1 cellular context compared by ENCODE assay signal in the genomic region with DNA sequence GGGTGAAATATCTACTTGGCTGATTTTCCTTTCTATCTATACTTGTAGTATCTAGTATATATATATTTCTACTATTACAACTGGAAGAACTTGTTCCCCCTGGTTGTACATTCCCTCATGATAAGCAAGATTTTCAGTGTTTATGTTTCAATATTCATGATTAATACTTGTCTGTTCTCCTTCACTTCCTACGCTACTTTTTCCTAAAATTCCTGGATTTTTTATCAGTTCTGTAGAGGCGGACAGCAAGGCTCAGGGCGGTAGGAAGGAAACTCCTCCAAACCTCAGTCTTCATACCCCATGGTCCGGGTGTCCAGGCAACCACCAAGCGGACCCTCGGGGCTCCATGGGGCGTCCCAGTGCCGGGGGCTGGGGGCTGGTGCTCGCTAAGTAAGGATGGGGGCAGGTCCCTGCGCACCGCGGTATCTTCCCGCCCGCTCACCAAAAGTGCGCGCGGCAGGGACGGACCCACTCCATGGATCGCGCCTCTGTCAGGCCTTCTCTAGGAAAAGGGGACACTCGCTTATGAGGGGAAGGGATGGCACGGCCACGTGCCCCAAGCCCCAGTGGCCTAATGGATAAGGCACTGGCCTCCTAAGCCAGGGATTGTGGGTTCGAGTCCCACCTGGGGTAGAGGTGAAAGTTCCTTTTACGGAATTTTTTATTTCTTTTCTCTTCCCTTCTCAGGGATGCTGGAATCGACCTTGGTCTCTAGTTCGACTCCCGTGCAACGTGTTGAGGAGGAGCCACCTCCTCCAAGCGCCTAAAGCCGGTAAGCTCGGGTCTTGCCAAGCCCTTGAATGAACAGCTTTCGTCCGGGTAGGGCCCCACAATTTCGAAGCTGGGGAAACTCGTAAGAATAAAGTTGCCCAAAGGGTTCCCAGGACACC.
TF ChIP-seq lines count a peak whose summit lies in the region.

No MANE protein-coding gene starts in this region.

TF ChIP-seq in K562, 482 proteins besides CTCF, POLR2A, EP300 and RAD21 (continued from another document and continues in another):
- TF ChIP-seq, protein P1, sequence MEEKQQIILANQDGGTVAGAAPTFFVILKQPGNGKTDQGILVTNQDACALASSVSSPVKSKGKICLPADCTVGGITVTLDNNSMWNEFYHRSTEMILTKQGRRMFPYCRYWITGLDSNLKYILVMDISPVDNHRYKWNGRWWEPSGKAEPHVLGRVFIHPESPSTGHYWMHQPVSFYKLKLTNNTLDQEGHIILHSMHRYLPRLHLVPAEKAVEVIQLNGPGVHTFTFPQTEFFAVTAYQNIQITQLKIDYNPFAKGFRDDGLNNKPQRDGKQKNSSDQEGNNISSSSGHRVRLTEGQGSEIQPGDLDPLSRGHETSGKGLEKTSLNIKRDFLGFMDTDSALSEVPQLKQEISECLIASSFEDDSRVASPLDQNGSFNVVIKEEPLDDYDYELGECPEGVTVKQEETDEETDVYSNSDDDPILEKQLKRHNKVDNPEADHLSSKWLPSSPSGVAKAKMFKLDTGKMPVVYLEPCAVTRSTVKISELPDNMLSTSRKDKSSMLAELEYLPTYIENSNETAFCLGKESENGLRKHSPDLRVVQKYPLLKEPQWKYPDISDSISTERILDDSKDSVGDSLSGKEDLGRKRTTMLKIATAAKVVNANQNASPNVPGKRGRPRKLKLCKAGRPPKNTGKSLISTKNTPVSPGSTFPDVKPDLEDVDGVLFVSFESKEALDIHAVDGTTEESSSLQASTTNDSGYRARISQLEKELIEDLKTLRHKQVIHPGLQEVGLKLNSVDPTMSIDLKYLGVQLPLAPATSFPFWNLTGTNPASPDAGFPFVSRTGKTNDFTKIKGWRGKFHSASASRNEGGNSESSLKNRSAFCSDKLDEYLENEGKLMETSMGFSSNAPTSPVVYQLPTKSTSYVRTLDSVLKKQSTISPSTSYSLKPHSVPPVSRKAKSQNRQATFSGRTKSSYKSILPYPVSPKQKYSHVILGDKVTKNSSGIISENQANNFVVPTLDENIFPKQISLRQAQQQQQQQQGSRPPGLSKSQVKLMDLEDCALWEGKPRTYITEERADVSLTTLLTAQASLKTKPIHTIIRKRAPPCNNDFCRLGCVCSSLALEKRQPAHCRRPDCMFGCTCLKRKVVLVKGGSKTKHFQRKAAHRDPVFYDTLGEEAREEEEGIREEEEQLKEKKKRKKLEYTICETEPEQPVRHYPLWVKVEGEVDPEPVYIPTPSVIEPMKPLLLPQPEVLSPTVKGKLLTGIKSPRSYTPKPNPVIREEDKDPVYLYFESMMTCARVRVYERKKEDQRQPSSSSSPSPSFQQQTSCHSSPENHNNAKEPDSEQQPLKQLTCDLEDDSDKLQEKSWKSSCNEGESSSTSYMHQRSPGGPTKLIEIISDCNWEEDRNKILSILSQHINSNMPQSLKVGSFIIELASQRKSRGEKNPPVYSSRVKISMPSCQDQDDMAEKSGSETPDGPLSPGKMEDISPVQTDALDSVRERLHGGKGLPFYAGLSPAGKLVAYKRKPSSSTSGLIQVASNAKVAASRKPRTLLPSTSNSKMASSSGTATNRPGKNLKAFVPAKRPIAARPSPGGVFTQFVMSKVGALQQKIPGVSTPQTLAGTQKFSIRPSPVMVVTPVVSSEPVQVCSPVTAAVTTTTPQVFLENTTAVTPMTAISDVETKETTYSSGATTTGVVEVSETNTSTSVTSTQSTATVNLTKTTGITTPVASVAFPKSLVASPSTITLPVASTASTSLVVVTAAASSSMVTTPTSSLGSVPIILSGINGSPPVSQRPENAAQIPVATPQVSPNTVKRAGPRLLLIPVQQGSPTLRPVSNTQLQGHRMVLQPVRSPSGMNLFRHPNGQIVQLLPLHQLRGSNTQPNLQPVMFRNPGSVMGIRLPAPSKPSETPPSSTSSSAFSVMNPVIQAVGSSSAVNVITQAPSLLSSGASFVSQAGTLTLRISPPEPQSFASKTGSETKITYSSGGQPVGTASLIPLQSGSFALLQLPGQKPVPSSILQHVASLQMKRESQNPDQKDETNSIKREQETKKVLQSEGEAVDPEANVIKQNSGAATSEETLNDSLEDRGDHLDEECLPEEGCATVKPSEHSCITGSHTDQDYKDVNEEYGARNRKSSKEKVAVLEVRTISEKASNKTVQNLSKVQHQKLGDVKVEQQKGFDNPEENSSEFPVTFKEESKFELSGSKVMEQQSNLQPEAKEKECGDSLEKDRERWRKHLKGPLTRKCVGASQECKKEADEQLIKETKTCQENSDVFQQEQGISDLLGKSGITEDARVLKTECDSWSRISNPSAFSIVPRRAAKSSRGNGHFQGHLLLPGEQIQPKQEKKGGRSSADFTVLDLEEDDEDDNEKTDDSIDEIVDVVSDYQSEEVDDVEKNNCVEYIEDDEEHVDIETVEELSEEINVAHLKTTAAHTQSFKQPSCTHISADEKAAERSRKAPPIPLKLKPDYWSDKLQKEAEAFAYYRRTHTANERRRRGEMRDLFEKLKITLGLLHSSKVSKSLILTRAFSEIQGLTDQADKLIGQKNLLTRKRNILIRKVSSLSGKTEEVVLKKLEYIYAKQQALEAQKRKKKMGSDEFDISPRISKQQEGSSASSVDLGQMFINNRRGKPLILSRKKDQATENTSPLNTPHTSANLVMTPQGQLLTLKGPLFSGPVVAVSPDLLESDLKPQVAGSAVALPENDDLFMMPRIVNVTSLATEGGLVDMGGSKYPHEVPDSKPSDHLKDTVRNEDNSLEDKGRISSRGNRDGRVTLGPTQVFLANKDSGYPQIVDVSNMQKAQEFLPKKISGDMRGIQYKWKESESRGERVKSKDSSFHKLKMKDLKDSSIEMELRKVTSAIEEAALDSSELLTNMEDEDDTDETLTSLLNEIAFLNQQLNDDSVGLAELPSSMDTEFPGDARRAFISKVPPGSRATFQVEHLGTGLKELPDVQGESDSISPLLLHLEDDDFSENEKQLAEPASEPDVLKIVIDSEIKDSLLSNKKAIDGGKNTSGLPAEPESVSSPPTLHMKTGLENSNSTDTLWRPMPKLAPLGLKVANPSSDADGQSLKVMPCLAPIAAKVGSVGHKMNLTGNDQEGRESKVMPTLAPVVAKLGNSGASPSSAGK (IDR thresholded peaks at IDR 0.05) = peak; percentile 88
- TF ChIP-seq SIN3B (IDR thresholded peaks at IDR 0.05; ENCODE audit: low read depth) (peak; percentile 23; the same call in 1 of the 2 replicates), ZEB2 (IDR thresholded peaks at IDR 0.05) (no peak), BCOR (IDR thresholded peaks at IDR 0.05) (peak; percentile 66), NR1H2 (CRISPR knock-in tag; IDR thresholded peaks at IDR 0.05) (no peak), MYNN (IDR thresholded peaks at IDR 0.05) (0 out of 2 replicates have a peak, but pooled peaks have one; percentile 10), MYNN (CRISPR knock-in tag; IDR thresholded peaks at IDR 0.05) (no peak), ETV1 (tag; conservative IDR thresholded peaks at IDR 0.05; ENCODE audit: low read depth) (0 out of 2 replicates have a peak, but pooled peaks have one; percentile 7), LCOR (CRISPR knock-in tag; IDR thresholded peaks at IDR 0.05) (no peak), ZNF780A (CRISPR knock-in tag; IDR thresholded peaks at IDR 0.05) (no peak), SAFB2 (IDR thresholded peaks at IDR 0.05; ENCODE audit: borderline replicate concordance, low read depth, low read length, severe bottlenecking) (no peak), MAZ (CRISPR knock-in tag; conservative IDR thresholded peaks at IDR 0.05 in 1 of 2, IDR thresholded peaks at IDR 0.05 in 1 of 2) (peak; percentile 27 to 41; a peak in 2 of 4 replicates), NR2C2 (CRISPR knock-in tag; IDR thresholded peaks at IDR 0.05) (peak; percentile 45), NR2C2 (tag; IDR thresholded peaks at IDR 0.05) (peak; percentile 81), ZNF232 (CRISPR knock-in tag; IDR thresholded peaks at IDR 0.05) (no peak), RCOR1 (IDR thresholded peaks at IDR 0.05; ENCODE audit: borderline replicate concordance in 1 of 2, low read depth in 2 of 2, low read length in 2 of 2) (peak; percentile 1 to 70; a peak in 1 of 4 replicates), ZNF57 (CRISPR knock-in tag; IDR thresholded peaks at IDR 0.05) (no peak), BHLHE40 (IDR thresholded peaks at IDR 0.05; ENCODE audit: low read length) (peak; percentile 88), SMARCE1 (IDR thresholded peaks at IDR 0.05) (no peak), KAT2B (IDR thresholded peaks at IDR 0.05; ENCODE audit: low read depth, low read length) (no peak)
- TF ChIP-seq, protein P2, sequence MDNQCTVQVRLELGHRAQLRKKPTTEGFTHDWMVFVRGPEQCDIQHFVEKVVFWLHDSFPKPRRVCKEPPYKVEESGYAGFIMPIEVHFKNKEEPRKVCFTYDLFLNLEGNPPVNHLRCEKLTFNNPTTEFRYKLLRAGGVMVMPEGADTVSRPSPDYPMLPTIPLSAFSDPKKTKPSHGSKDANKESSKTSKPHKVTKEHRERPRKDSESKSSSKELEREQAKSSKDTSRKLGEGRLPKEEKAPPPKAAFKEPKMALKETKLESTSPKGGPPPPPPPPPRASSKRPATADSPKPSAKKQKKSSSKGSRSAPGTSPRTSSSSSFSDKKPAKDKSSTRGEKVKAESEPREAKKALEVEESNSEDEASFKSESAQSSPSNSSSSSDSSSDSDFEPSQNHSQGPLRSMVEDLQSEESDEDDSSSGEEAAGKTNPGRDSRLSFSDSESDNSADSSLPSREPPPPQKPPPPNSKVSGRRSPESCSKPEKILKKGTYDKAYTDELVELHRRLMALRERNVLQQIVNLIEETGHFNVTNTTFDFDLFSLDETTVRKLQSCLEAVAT (IDR thresholded peaks at IDR 0.05) = no peak
- TF ChIP-seq, protein P3, sequence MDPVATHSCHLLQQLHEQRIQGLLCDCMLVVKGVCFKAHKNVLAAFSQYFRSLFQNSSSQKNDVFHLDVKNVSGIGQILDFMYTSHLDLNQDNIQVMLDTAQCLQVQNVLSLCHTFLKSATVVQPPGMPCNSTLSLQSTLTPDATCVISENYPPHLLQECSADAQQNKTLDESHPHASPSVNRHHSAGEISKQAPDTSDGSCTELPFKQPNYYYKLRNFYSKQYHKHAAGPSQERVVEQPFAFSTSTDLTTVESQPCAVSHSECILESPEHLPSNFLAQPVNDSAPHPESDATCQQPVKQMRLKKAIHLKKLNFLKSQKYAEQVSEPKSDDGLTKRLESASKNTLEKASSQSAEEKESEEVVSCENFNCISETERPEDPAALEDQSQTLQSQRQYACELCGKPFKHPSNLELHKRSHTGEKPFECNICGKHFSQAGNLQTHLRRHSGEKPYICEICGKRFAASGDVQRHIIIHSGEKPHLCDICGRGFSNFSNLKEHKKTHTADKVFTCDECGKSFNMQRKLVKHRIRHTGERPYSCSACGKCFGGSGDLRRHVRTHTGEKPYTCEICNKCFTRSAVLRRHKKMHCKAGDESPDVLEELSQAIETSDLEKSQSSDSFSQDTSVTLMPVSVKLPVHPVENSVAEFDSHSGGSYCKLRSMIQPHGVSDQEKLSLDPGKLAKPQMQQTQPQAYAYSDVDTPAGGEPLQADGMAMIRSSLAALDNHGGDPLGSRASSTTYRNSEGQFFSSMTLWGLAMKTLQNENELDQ (CRISPR knock-in tag; IDR thresholded peaks at IDR 0.05; ENCODE audit: borderline replicate concordance) = no peak
- TF ChIP-seq, protein P4, sequence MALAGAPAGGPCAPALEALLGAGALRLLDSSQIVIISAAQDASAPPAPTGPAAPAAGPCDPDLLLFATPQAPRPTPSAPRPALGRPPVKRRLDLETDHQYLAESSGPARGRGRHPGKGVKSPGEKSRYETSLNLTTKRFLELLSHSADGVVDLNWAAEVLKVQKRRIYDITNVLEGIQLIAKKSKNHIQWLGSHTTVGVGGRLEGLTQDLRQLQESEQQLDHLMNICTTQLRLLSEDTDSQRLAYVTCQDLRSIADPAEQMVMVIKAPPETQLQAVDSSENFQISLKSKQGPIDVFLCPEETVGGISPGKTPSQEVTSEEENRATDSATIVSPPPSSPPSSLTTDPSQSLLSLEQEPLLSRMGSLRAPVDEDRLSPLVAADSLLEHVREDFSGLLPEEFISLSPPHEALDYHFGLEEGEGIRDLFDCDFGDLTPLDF (CRISPR knock-in tag; IDR thresholded peaks at IDR 0.05) = peak; percentile 56; the same call in 1 of the 2 replicates
- TF ChIP-seq, protein P5, sequence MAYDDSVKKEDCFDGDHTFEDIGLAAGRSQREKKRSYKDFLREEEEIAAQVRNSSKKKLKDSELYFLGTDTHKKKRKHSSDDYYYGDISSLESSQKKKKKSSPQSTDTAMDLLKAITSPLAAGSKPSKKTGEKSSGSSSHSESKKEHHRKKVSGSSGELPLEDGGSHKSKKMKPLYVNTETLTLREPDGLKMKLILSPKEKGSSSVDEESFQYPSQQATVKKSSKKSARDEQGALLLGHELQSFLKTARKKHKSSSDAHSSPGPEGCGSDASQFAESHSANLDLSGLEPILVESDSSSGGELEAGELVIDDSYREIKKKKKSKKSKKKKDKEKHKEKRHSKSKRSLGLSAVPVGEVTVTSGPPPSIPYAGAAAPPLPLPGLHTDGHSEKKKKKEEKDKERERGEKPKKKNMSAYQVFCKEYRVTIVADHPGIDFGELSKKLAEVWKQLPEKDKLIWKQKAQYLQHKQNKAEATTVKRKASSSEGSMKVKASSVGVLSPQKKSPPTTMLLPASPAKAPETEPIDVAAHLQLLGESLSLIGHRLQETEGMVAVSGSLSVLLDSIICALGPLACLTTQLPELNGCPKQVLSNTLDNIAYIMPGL (CRISPR knock-in tag; IDR thresholded peaks at IDR 0.05) = peak; percentile 96
- TF ChIP-seq, protein P6, sequence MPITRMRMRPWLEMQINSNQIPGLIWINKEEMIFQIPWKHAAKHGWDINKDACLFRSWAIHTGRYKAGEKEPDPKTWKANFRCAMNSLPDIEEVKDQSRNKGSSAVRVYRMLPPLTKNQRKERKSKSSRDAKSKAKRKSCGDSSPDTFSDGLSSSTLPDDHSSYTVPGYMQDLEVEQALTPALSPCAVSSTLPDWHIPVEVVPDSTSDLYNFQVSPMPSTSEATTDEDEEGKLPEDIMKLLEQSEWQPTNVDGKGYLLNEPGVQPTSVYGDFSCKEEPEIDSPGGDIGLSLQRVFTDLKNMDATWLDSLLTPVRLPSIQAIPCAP (CRISPR knock-in tag; IDR thresholded peaks at IDR 0.05; ENCODE audit: borderline replicate concordance) = peak; percentile 38; the same call in 1 of the 2 replicates
- TF ChIP-seq, protein P7, sequence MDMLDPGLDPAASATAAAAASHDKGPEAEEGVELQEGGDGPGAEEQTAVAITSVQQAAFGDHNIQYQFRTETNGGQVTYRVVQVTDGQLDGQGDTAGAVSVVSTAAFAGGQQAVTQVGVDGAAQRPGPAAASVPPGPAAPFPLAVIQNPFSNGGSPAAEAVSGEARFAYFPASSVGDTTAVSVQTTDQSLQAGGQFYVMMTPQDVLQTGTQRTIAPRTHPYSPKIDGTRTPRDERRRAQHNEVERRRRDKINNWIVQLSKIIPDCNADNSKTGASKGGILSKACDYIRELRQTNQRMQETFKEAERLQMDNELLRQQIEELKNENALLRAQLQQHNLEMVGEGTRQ (CRISPR knock-in tag; IDR thresholded peaks at IDR 0.05) = peak; percentile 83
- TF ChIP-seq, protein P8, sequence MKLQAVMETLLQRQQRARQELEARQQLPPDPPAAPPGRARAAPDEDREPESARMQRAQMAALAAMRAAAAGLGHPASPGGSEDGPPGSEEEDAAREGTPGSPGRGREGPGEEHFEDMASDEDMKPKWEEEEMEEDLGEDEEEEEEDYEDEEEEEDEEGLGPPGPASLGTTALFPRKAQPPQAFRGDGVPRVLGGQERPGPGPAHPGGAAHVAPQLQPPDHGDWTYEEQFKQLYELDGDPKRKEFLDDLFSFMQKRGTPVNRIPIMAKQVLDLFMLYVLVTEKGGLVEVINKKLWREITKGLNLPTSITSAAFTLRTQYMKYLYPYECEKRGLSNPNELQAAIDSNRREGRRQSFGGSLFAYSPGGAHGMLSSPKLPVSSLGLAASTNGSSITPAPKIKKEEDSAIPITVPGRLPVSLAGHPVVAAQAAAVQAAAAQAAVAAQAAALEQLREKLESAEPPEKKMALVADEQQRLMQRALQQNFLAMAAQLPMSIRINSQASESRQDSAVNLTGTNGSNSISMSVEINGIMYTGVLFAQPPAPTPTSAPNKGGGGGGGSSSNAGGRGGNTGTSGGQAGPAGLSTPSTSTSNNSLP (IDR thresholded peaks at IDR 0.05; ENCODE audit: borderline replicate concordance, low read depth, low read length) = no peak
